18 cellular contexts compared by ENCODE assay signal in genomic region chr1:35563166-35563565, GRCh38. TPM values are rescaled to one million over a fixed set of nuclear protein-coding genes. Genes with fewer than 3 reads are reported as not detected.
DNase-seq lines count a peak whose midpoint lies in the region; ATAC-seq lines count a peak whose summit lies in the region.
"Had no signal": no experiment of that assay in that cellular context is flagged by ENCODE, and none has a peak within 500 bp of the region (broad histone marks: within the 10 kb centered on the region; RNA-seq: fewer than 3 reads in every experiment).

No MANE protein-coding gene starts in this region.

- no peak overlapping the region for H2AK5ac ChIP-seq in neuronal stem cell (ENCODE audit: low read depth, low read length)

- H2BK15ac ChIP-seq in neuronal stem cell (ENCODE audit: low read length) = no peak overlapping the region

- peak overlapping the region; percentile 61 for H3K9ac ChIP-seq in neuronal stem cell (ENCODE audit: low read depth, low read length, poor library complexity)

- H3K27me3 ChIP-seq in CD4-positive, CD25-positive, alpha-beta regulatory T cell (ENCODE audit: control insufficient read depth, insufficient read depth, low read length) = no peaks in the 10 kb centered on the region
- no peaks in the 10 kb centered on the region for H3K27me3 ChIP-seq in neuronal stem cell (ENCODE audit: control insufficient read depth in 3 of 3, insufficient read depth in 3 of 3, low read depth in 1 of 3, low read length in 3 of 3)

- no peak overlapping the region for H3K27ac ChIP-seq in CD4-positive, CD25-positive, alpha-beta regulatory T cell (ENCODE audit: insufficient read depth, low read length, poor library complexity, severe bottlenecking)
- no peak overlapping the region for H3K27ac ChIP-seq in neuronal stem cell (replicated peaks; ENCODE audit: low read length)
- H3K27ac ChIP-seq: PC-9 had no signal

- no peak overlapping the region for H4K91ac ChIP-seq in neuronal stem cell (ENCODE audit: low read depth, low read length, poor library complexity)

- H2BK5ac ChIP-seq in neuronal stem cell (ENCODE audit: low read length) = no peak overlapping the region

- peaks cover 3% of the 10 kb centered on the region for H3K36me3 ChIP-seq in CD4-positive, CD25-positive, alpha-beta regulatory T cell (ENCODE audit: control insufficient read depth, insufficient read depth, low read length)
- H3K36me3 ChIP-seq in neuronal stem cell (replicated peaks in 1 of 2; ENCODE audit: control insufficient read depth in 2 of 2, insufficient read depth in 2 of 2, low read length in 2 of 2) = peaks cover 23 to 55% of the 10 kb centered on the region in 2 donors

- peaks cover 0 to 38% (median 20%) of the 10 kb centered on the region in 4 donors for H3K4me1 Mint-ChIP-seq in CD4-positive, CD25-positive, alpha-beta regulatory T cell
- peaks cover 50% of the 10 kb centered on the region for H3K4me1 Mint-ChIP-seq in activated T-helper 1 cell treated with anti-CD3 and anti-CD28 coated beads, Interleukin-12 subunit alpha, Interleukin-12 subunit beta, Interleukin-2, Interleukin-4 antibody, amounts not matched to agents 30 ng/mL and 10 ng/mL and 1 ng/mL, durations not matched to agents 14 hours and 24 hours and 36 hours (ENCODE audit: low read depth)

- H3K4me3 Mint-ChIP-seq in CD4-positive, CD25-positive, alpha-beta regulatory T cell = no peak overlapping the region
- peak overlapping the region; percentile 25 for H3K4me3 Mint-ChIP-seq in activated T-helper 1 cell treated with anti-CD3 and anti-CD28 coated beads, Interleukin-12 subunit alpha, Interleukin-12 subunit beta, Interleukin-2, Interleukin-4 antibody, amounts not matched to agents 30 ng/mL and 10 ng/mL and 1 ng/mL, durations not matched to agents 14 hours and 24 hours and 36 hours
- H3K4me3 Mint-ChIP-seq: CD8-positive, alpha-beta memory T cell; H9 had no signal

- peak overlapping the region in 2 of 3 donors; percentile 32 to 73 for H3K27ac Mint-ChIP-seq in CD4-positive, CD25-positive, alpha-beta regulatory T cell
- H3K27ac Mint-ChIP-seq in activated T-helper 1 cell treated with anti-CD3 and anti-CD28 coated beads, Interleukin-12 subunit alpha, Interleukin-12 subunit beta, Interleukin-2, Interleukin-4 antibody, amounts not matched to agents 30 ng/mL and 10 ng/mL and 1 ng/mL, durations not matched to agents 14 hours and 24 hours and 36 hours = no peak overlapping the region

- peaks cover 11% of the 10 kb centered on the region for H3K4me1 ChIP-seq in CD4-positive, CD25-positive, alpha-beta regulatory T cell (ENCODE audit: control insufficient read depth, insufficient read depth, low read length, poor library complexity, severe bottlenecking)
- H3K4me1 ChIP-seq in neuronal stem cell (ENCODE audit: control insufficient read depth in 2 of 2, insufficient read depth in 1 of 2, low read depth in 1 of 2, low read length in 2 of 2) = peaks cover 7 to 8% of the 10 kb centered on the region in 2 donors

- H3K23ac ChIP-seq in neuronal stem cell (ENCODE audit: low read depth, low read length, poor library complexity) = no peak overlapping the region

- H3K9me3 Mint-ChIP-seq in CD4-positive, CD25-positive, alpha-beta regulatory T cell = peaks cover 0 to 1% (median 0%) of the 10 kb centered on the region in 7 donors
- no peaks in the 10 kb centered on the region for H3K9me3 Mint-ChIP-seq in activated T-helper 1 cell treated with anti-CD3 and anti-CD28 coated beads, Interleukin-12 subunit alpha, Interleukin-12 subunit beta, Interleukin-2, Interleukin-4 antibody, amounts not matched to agents 30 ng/mL and 10 ng/mL and 1 ng/mL, durations not matched to agents 14 hours and 24 hours and 36 hours
- H3K9me3 Mint-ChIP-seq: CD8-positive, alpha-beta memory T cell had no signal

- WGBS in neuronal stem cell (ENCODE audit: extremely low coverage in 2 of 2, insufficient read length in 2 of 2, insufficient replicate concordance in 1 of 2), 2 donors = no CpG with 5 or more reads among the region's 12 CpGs

- no peak overlapping the region for H3K18ac ChIP-seq in neuronal stem cell (ENCODE audit: low read length)

- no peak overlapping the region for H3K14ac ChIP-seq in neuronal stem cell (ENCODE audit: low read length)

- DNase-seq in CD4-positive, CD25-positive, alpha-beta regulatory T cell = no peak
- DNase-seq in GM03348 (ENCODE audit: low spot score) = peak; percentile 2
- DNase-seq in activated T-helper 1 cell treated with anti-CD3 and anti-CD28 coated beads, Interleukin-12 subunit alpha, Interleukin-12 subunit beta, Interleukin-2, Interleukin-4 antibody, amounts not matched to agents 30 ng/mL and 10 ng/mL and 1 ng/mL, durations not matched to agents 14 hours and 24 hours and 36 hours (ENCODE audit: low spot score) = no peak
- DNase-seq in neuronal stem cell (ENCODE audit: low spot score) = no peak
- DNase-seq in NOMO-1 treated with DMSO at 0.1 percent for 48 hours (lab: John Stamatoyannopoulos, UW; ENCODE audit: unreplicated experiment) = no peak
- DNase-seq in NCI-H2227 treated with DMSO at 0.1 percent for 48 hours (lab: John Stamatoyannopoulos, UW) = no peak
- DNase-seq: CD8-positive, alpha-beta memory T cell; DMS79; H9; MV-4-11; NCI-H1417 treated with DMSO at 0.1 percent for 48 hours; NCI-H2029; NCI-H2171 treated with DMSO at 0.1 percent for 48 hours; NCI-H510A treated with DMSO at 0.1 percent for 48 hours; NCI-H82; PC-9 had no signal

- no peak overlapping the region for H4K8ac ChIP-seq in neuronal stem cell (ENCODE audit: low read depth, low read length)

- no peak overlapping the region for H3K4me2 ChIP-seq in neuronal stem cell (ENCODE audit: insufficient read depth, low read length, poor library complexity, severe bottlenecking)
- H3K4me2 ChIP-seq: PC-9 had no signal

- H2AFZ ChIP-seq in neuronal stem cell (ENCODE audit: low read length) = no peak overlapping the region
- H2AFZ ChIP-seq: PC-9 had no signal

- H3K4me3 ChIP-seq in CD4-positive, CD25-positive, alpha-beta regulatory T cell (ENCODE audit: low read depth, low read length) = no peak overlapping the region
- H3K4me3 ChIP-seq in neuronal stem cell (ENCODE audit: low read length in 2 of 2) = no peak overlapping the region
- H3K4me3 ChIP-seq: PC-9 had no signal

- H3K9me3 ChIP-seq in CD4-positive, CD25-positive, alpha-beta regulatory T cell (ENCODE audit: control insufficient read depth in 2 of 2, low read length in 2 of 2) = no peaks in the 10 kb centered on the region
- no peaks in the 10 kb centered on the region for H3K9me3 ChIP-seq in neuronal stem cell (replicated peaks in 1 of 2; ENCODE audit: control insufficient read depth in 2 of 2, insufficient read depth in 1 of 2, low read depth in 1 of 2, low read length in 2 of 2)

- H3K27me3 Mint-ChIP-seq in CD4-positive, CD25-positive, alpha-beta regulatory T cell = no peaks in the 10 kb centered on the region
- no peaks in the 10 kb centered on the region for H3K27me3 Mint-ChIP-seq in activated T-helper 1 cell treated with anti-CD3 and anti-CD28 coated beads, Interleukin-12 subunit alpha, Interleukin-12 subunit beta, Interleukin-2, Interleukin-4 antibody, amounts not matched to agents 30 ng/mL and 10 ng/mL and 1 ng/mL, durations not matched to agents 14 hours and 24 hours and 36 hours (ENCODE audit: insufficient read depth)
- H3K27me3 Mint-ChIP-seq: CD8-positive, alpha-beta memory T cell had no signal

- H3K4ac ChIP-seq in neuronal stem cell (ENCODE audit: low read length) = no peak overlapping the region

- peaks cover 2% of the 10 kb centered on the region for H3K79me1 ChIP-seq in neuronal stem cell (ENCODE audit: low read depth, low read length)

- peaks cover 15% of the 10 kb centered on the region for H3K36me3 Mint-ChIP-seq in CD4-positive, CD25-positive, alpha-beta regulatory T cell
- H3K36me3 Mint-ChIP-seq in activated T-helper 1 cell treated with anti-CD3 and anti-CD28 coated beads, Interleukin-12 subunit alpha, Interleukin-12 subunit beta, Interleukin-2, Interleukin-4 antibody, amounts not matched to agents 30 ng/mL and 10 ng/mL and 1 ng/mL, durations not matched to agents 14 hours and 24 hours and 36 hours (ENCODE audit: low read depth) = peaks cover 24% of the 10 kb centered on the region

- H2BK12ac ChIP-seq in neuronal stem cell (ENCODE audit: low read length) = no peak overlapping the region

- no peak for ATAC-seq in CD4-positive, CD25-positive, alpha-beta regulatory T cell (ENCODE audit: low read depth in 2 of 2)
- ATAC-seq in HG03520 (IDR thresholded peaks at IDR 0.05; ENCODE audit: unreplicated experiment) (no peak), GM21390 (IDR thresholded peaks at IDR 0.05; ENCODE audit: unreplicated experiment) (no peak)

- no peak overlapping the region for H2BK120ac ChIP-seq in neuronal stem cell (ENCODE audit: low read depth, low read length)

- intact Hi-C loops in activated T-helper 1 cell treated with anti-CD3 and anti-CD28 coated beads, Interleukin-12 subunit alpha, Interleukin-12 subunit beta, Interleukin-2, Interleukin-4 antibody, amounts not matched to agents 30 ng/mL and 10 ng/mL and 1 ng/mL, durations not matched to agents 14 hours and 24 hours and 36 hours (cut with micrococcal nuclease) = no loop called here

RNA-seq across cellular contexts. Expression of gene NCDN, which starts 5.6 kb away (rescaled TPM):
- total RNA-seq in CD4-positive, CD25-positive, alpha-beta regulatory T cell = 28.7 TPM
- 10 to 100 TPM in 2 of 4 donors, 1 to 10 TPM in 2; 5.5 to 11.1 (median 10.1) TPM for polyA plus RNA-seq in CD4-positive, CD25-positive, alpha-beta regulatory T cell
- 43.8 and 45.1 TPM in 2 replicates for total RNA-seq in activated T-helper 1 cell treated with anti-CD3 and anti-CD28 coated beads, Interleukin-12 subunit alpha, Interleukin-12 subunit beta, Interleukin-2, Interleukin-4 antibody, amounts not matched to agents 30 ng/mL and 10 ng/mL and 1 ng/mL, durations not matched to agents 14 hours and 24 hours and 36 hours
- 9.2 TPM for polyA plus RNA-seq in neuronal stem cell (2013, experiment 1 of 2)
- polyA plus RNA-seq in neuronal stem cell (2013, experiment 2 of 2) = 9.4 TPM

RNA-seq across cellular contexts. Expression of gene KIAA0319L, which starts 6.0 kb away (rescaled TPM):
- total RNA-seq in CD4-positive, CD25-positive, alpha-beta regulatory T cell = 72.4 TPM
- 10 to 100 TPM; 16.2 to 21.3 (median 17.4) TPM for polyA plus RNA-seq in CD4-positive, CD25-positive, alpha-beta regulatory T cell
- 42.5 and 43.6 TPM in 2 replicates for total RNA-seq in activated T-helper 1 cell treated with anti-CD3 and anti-CD28 coated beads, Interleukin-12 subunit alpha, Interleukin-12 subunit beta, Interleukin-2, Interleukin-4 antibody, amounts not matched to agents 30 ng/mL and 10 ng/mL and 1 ng/mL, durations not matched to agents 14 hours and 24 hours and 36 hours
- 28.2 TPM for polyA plus RNA-seq in neuronal stem cell (2013, experiment 1 of 2)
- 29.4 TPM for polyA plus RNA-seq in neuronal stem cell (2013, experiment 2 of 2)

RNA-seq across cellular contexts. Expression of gene TFAP2E, which starts 9.9 kb away (rescaled TPM):
- total RNA-seq in CD4-positive, CD25-positive, alpha-beta regulatory T cell = 5.1 TPM
- under 1 TPM in 3 of 4 donors, not detected in 1; 0.17 to 0.71 (median 0.21) TPM for polyA plus RNA-seq in CD4-positive, CD25-positive, alpha-beta regulatory T cell
- 0.47 TPM in 2 replicates for total RNA-seq in activated T-helper 1 cell treated with anti-CD3 and anti-CD28 coated beads, Interleukin-12 subunit alpha, Interleukin-12 subunit beta, Interleukin-2, Interleukin-4 antibody, amounts not matched to agents 30 ng/mL and 10 ng/mL and 1 ng/mL, durations not matched to agents 14 hours and 24 hours and 36 hours
- 0.25 TPM for polyA plus RNA-seq in neuronal stem cell (2013, experiment 1 of 2)
- polyA plus RNA-seq in neuronal stem cell (2013, experiment 2 of 2) = 0.24 TPM
